In genomic region chr14:51239813-51240803, GRCh38 we compare ENCODE assay signal across 8 cellular contexts. TPM values are rescaled to one million over a fixed set of nuclear protein-coding genes. Genes with fewer than 3 reads are reported as not detected.
A peak's percentile ranks its signal among the peaks of the same experiment; 100 is the strongest.
DNase-seq lines count a peak whose midpoint lies in the region; ATAC-seq and TF ChIP-seq lines count a peak whose summit lies in the region.

Gene TMX1, plus strand, starts transcription at chr14:51240247. Its CDS starts 46 bp downstream, at chr14:51240293.

- no peak within 1 kb of the TSS for H3K4me3 Mint-ChIP-seq in activated naive CD4-positive, alpha-beta T cell treated with anti-CD3 and anti-CD28 coated beads for 36 hours

- no peak for TF ChIP-seq CTCF in NB4 (IDR thresholded peaks at IDR 0.05; ENCODE audit: low read depth, low read length)

- intact Hi-C loops in activated naive CD4-positive, alpha-beta T cell treated with anti-CD3 and anti-CD28 coated beads for 36 hours (cut with micrococcal nuclease) = loop anchor here (1.0 to 10.0 kb wide), 11 partner anchors 20 to 1473 kb away; partner anchors contain the start of genes DMAC2L, FRMD6, GNG2 and KLHDC2

- H3K4me3 ChIP-seq in GM08714 (ENCODE audit: low read length) = peak within 1 kb of the TSS; percentile 74
- H3K4me3 ChIP-seq in NB4 (ENCODE audit: low read depth, low read length) = peak within 1 kb of the TSS; percentile 99

- CTCF ChIA-PET in activated naive CD4-positive, alpha-beta T cell treated with anti-CD3 and anti-CD28 coated beads for 36 hours (lab: Charles Lee) = interaction anchor here (1.2 to 2.8 kb wide), 2 partner anchors 145 to 412 kb away, joined by 4 to 12 read pairs; partner anchors contain the start of genes FRMD6 and TRIM9

- TF ChIP-seq POLR2A in NB4 (IDR thresholded peaks at IDR 0.05; ENCODE audit: extremely low read depth, insufficient read length) = peak; percentile 98

- H3K27ac ChIP-seq in substantia nigra (ENCODE audit: low read depth, low read length, poor library complexity, severe bottlenecking) = peak within 1 kb of the TSS; percentile 90

- peaks cover 28% of the 10 kb centered on the region for H3K4me1 Mint-ChIP-seq in activated naive CD4-positive, alpha-beta T cell treated with anti-CD3 and anti-CD28 coated beads for 36 hours (ENCODE audit: low read depth)

- no peaks in the 10 kb centered on the region for H3K27me3 Mint-ChIP-seq in activated naive CD4-positive, alpha-beta T cell treated with anti-CD3 and anti-CD28 coated beads for 36 hours (ENCODE audit: low read depth)

- H3K9me3 Mint-ChIP-seq in activated naive CD4-positive, alpha-beta T cell treated with anti-CD3 and anti-CD28 coated beads for 36 hours = no peaks in the 10 kb centered on the region

- DNase-seq in NB4 (ENCODE audit: low read depth) (peak; percentile 99), SK-N-DZ (ENCODE audit: low spot score) (peak; percentile 99), germinal center (ENCODE audit: low spot score) (peak; percentile 96), non-pigmented ciliary epithelial cell (ENCODE audit: low read depth) (peak; percentile 94), substantia nigra (lab: John Stamatoyannopoulos, UW) (peak; percentile 61 to 97 (median 92))
- DNase-seq in activated naive CD4-positive, alpha-beta T cell treated with anti-CD3 and anti-CD28 coated beads for 36 hours = peak; percentile 95

- peaks cover 12% of the 10 kb centered on the region for H3K36me3 Mint-ChIP-seq in activated naive CD4-positive, alpha-beta T cell treated with anti-CD3 and anti-CD28 coated beads for 36 hours (ENCODE audit: low read depth)

- peak; percentile 87 for ATAC-seq in HG02571 (IDR thresholded peaks at IDR 0.05; ENCODE audit: unreplicated experiment)

- H3K27ac Mint-ChIP-seq in activated naive CD4-positive, alpha-beta T cell treated with anti-CD3 and anti-CD28 coated beads for 36 hours = no peak within 1 kb of the TSS

RNA-seq across cellular contexts. Expression of gene TMX1, which starts in this region (rescaled TPM):
- polyA plus RNA-seq in SK-N-DZ (2014; cell fraction: cytosol; rRNA removed) = 45.1 and 51.7 TPM in 2 replicates
- 17.5 and 30.8 TPM in 2 replicates for polyA plus RNA-seq in SK-N-DZ (2014; cell fraction: nucleus; rRNA removed)
- 10 to 100 TPM; 59.4 to 59.6 TPM for total RNA-seq in activated naive CD4-positive, alpha-beta T cell treated with anti-CD3 and anti-CD28 coated beads for 36 hours

Comparison
In these comparisons a context has a peak if more than half of its experiments do, and no peak if none do; other contexts are left out.
1. Peak in every context shown above with its lines: DNase-seq, ATAC-seq, H3K4me3 ChIP-seq and H3K27ac ChIP-seq.